ENCODE assay signal across 17 cellular contexts in the genomic region with DNA sequence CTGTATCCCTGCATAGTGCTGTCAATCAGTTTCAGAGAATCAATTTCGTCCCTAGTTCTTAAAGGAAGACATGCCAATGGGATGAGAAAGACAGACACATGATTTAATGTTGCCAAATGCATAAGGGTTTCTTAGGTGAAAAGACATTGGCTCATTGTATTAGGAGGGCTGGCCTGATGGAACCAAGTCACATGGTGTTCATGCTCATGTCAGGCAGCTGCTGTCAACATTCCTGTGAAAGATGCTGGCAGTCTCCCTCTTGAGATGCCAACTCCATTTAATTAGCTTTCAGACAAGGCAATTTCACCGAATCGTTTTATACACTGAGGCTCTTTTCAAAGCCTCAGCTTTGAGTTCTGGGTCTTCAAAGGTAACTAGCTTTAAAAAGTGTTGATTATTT. TPM values are rescaled to one million over a fixed set of nuclear protein-coding genes. Genes with fewer than 3 reads are reported as not detected.
DNase-seq lines count a peak whose midpoint lies in the region; ATAC-seq and TF ChIP-seq lines count a peak whose summit lies in the region.
"Had no signal": no experiment of that assay in that cellular context is flagged by ENCODE, and none has a peak within 500 bp of the region (broad histone marks: within the 10 kb centered on the region; RNA-seq: fewer than 3 reads in every experiment).

No MANE protein-coding gene starts in this region.

- H3K36me3 Mint-ChIP-seq in mesothelial cell of epicardium, result no peaks in the 10 kb centered on the region
- no peaks in the 10 kb centered on the region for H3K36me3 Mint-ChIP-seq in activated naive CD4-positive, alpha-beta T cell treated with anti-CD3 and anti-CD28 coated beads for 36 hours (ENCODE audit: low read depth)
- H3K36me3 Mint-ChIP-seq: activated CD8-positive, alpha-beta memory T cell treated with anti-CD3 and anti-CD28 coated beads, Interleukin-2, amount 10 ng/mL, durations not matched to agents 7 days and 5 days had no signal

- no peaks in the 10 kb centered on the region for H3K9me3 ChIP-seq in PC-3 (ENCODE audit: low read length)
- H3K9me3 ChIP-seq in SK-N-SH, result no peaks in the 10 kb centered on the region
- H3K9me3 ChIP-seq: right lobe of liver had no signal

- WGBS in SK-N-SH (ENCODE audit: low lambda C conversion rate), result 15% methylated on average over 3 of the region's 3 CpGs

- no peaks in the 10 kb centered on the region for H3K27me3 Mint-ChIP-seq in mesothelial cell of epicardium (ENCODE audit: low read depth)
- H3K27me3 Mint-ChIP-seq in activated naive CD4-positive, alpha-beta T cell treated with anti-CD3 and anti-CD28 coated beads for 36 hours (ENCODE audit: low read depth), result peaks cover 34% of the 10 kb centered on the region

- TF ChIP-seq CTCF in PC-3 (conservative IDR thresholded peaks at IDR 0.05; ENCODE audit: low read depth, low read length) (no peak), foreskin fibroblast (IDR thresholded peaks at IDR 0.05; ENCODE audit: low read depth, low read length) (no peak), SK-N-SH (IDR thresholded peaks at IDR 0.05) (no peak), mesothelial cell of epicardium (IDR thresholded peaks at IDR 0.05; ENCODE audit: unreplicated experiment) (no peak)

- H3K36me3 ChIP-seq in PC-3 (ENCODE audit: low read depth, low read length) (no peaks in the 10 kb centered on the region), SK-N-SH (replicated peaks in 1 of 2; ENCODE audit: control insufficient read depth in 1 of 2, insufficient read depth in 2 of 2, low read length in 1 of 2) (no peaks in the 10 kb centered on the region)
- H3K36me3 ChIP-seq: right lobe of liver had no signal

- CTCF ChIA-PET in PC-3 (lab: Charles Lee), result no interaction called here
- CTCF ChIA-PET in SK-N-SH (lab: Yijun Ruan, JAX), result interaction anchor here (1.6 kb wide), 1 partner anchor 16 kb away, joined by 4 read pairs; a partner anchor contains a TSS
- CTCF ChIA-PET in activated naive CD4-positive, alpha-beta T cell treated with anti-CD3 and anti-CD28 coated beads for 36 hours (lab: Charles Lee), result no interaction called here

- H3K4me2 ChIP-seq in PC-3 (ENCODE audit: low read length), result no peak overlapping the region
- H3K4me2 ChIP-seq in SK-N-SH, result no peak overlapping the region
- H3K4me2 ChIP-seq: KMS-11 had no signal

- no peaks in the 10 kb centered on the region for H3F3A ChIP-seq in PC-3 (ENCODE audit: low read length, unreplicated experiment)
- no peaks in the 10 kb centered on the region for H3F3A ChIP-seq in SK-N-SH (replicated peaks; ENCODE audit: insufficient read depth)

- BruUV-seq in PC-3 (replicated peaks; lab: Mats Ljungman, UMichigan), result no TSS peak

- no peak overlapping the region for H3K27ac Mint-ChIP-seq in mesothelial cell of epicardium
- H3K27ac Mint-ChIP-seq in activated naive CD4-positive, alpha-beta T cell treated with anti-CD3 and anti-CD28 coated beads for 36 hours, result no peak overlapping the region
- H3K27ac Mint-ChIP-seq: activated CD8-positive, alpha-beta memory T cell treated with anti-CD3 and anti-CD28 coated beads, Interleukin-2, amount 10 ng/mL, durations not matched to agents 7 days and 5 days had no signal

- peaks cover 4% of the 10 kb centered on the region; the same call in 1 of the 2 replicates for H3K4me1 ChIP-seq in PC-3 (ENCODE audit: insufficient read depth, low read length)
- H3K4me1 ChIP-seq in SK-N-SH (ENCODE audit: control insufficient read depth in 1 of 2, insufficient read depth in 2 of 2, low read depth in 1 of 2, low read length in 1 of 2), result no peaks in the 10 kb centered on the region
- H3K4me1 ChIP-seq: right lobe of liver had no signal

- no peak overlapping the region for H2AFZ ChIP-seq in PC-3 (ENCODE audit: low read length)
- H2AFZ ChIP-seq in SK-N-SH (ENCODE audit: low read depth), result no peak overlapping the region

- TF ChIP-seq EP300 in SK-N-SH (IDR thresholded peaks at IDR 0.05; ENCODE audit: borderline replicate concordance in 1 of 2, low read depth in 1 of 2, low read length in 1 of 2), result no peak

- intact Hi-C loops in PC-3 (cut with micrococcal nuclease), result no loop called here
- intact Hi-C loops in activated naive CD4-positive, alpha-beta T cell treated with anti-CD3 and anti-CD28 coated beads for 36 hours (cut with micrococcal nuclease), result no loop called here

- H3K4me1 Mint-ChIP-seq in mesothelial cell of epicardium, result peaks cover 2% of the 10 kb centered on the region
- peaks cover 7% of the 10 kb centered on the region for H3K4me1 Mint-ChIP-seq in activated naive CD4-positive, alpha-beta T cell treated with anti-CD3 and anti-CD28 coated beads for 36 hours (ENCODE audit: low read depth)
- H3K4me1 Mint-ChIP-seq: activated CD8-positive, alpha-beta memory T cell treated with anti-CD3 and anti-CD28 coated beads, Interleukin-2, amount 10 ng/mL, durations not matched to agents 7 days and 5 days had no signal

- H3K27me3 ChIP-seq in PC-3 (ENCODE audit: low read length), result no peaks in the 10 kb centered on the region
- no peaks in the 10 kb centered on the region; the same call in 1 of the 2 replicates for H3K27me3 ChIP-seq in SK-N-SH (ENCODE audit: insufficient read depth)
- H3K27me3 ChIP-seq: right lobe of liver had no signal

- peak; percentile 94 for DNase-seq in COLO829 (ENCODE audit: low spot score)
- peak; percentile 13 for DNase-seq in PC-3
- peak; percentile 29 to 37 for DNase-seq in foreskin fibroblast
- peak; percentile 44 for DNase-seq in medulla oblongata (ENCODE audit: extremely low spot score)
- no peak for DNase-seq in SK-N-SH
- no peak for DNase-seq in mesothelial cell of epicardium (ENCODE audit: low spot score in 2 of 2, unreplicated experiment in 2 of 2)
- no peak for DNase-seq in activated naive CD4-positive, alpha-beta T cell treated with anti-CD3 and anti-CD28 coated beads for 36 hours
- DNase-seq in cortex of kidney (lab: John Stamatoyannopoulos, UW), result no peak
- DNase-seq: activated CD8-positive, alpha-beta memory T cell treated with anti-CD3 and anti-CD28 coated beads, Interleukin-2, amount 10 ng/mL, durations not matched to agents 7 days and 5 days; activated effector memory CD4-positive, alpha-beta T cell treated with anti-CD3 and anti-CD28 coated beads, Interleukin-2, amount 50 U/mL, for 16 hours; NK-92 treated with Interleukin-12 subunit alpha and Interleukin-12 subunit beta, amount 100 ng/mL, for 24 hours; right lobe of liver had no signal

- H3K9ac ChIP-seq in PC-3 (ENCODE audit: low read length) (no peak overlapping the region), SK-N-SH (no peak overlapping the region)
- H3K9ac ChIP-seq: KMS-11 had no signal

- H3K9me3 Mint-ChIP-seq in mesothelial cell of epicardium, result peaks cover 4% of the 10 kb centered on the region
- H3K9me3 Mint-ChIP-seq in activated naive CD4-positive, alpha-beta T cell treated with anti-CD3 and anti-CD28 coated beads for 36 hours, result no peaks in the 10 kb centered on the region

- TF ChIP-seq RAD21 in SK-N-SH (IDR thresholded peaks at IDR 0.05; ENCODE audit: low read length), result no peak

- H3K79me2 ChIP-seq in PC-3 (ENCODE audit: low read length) (no peaks in the 10 kb centered on the region), SK-N-SH (ENCODE audit: insufficient read depth) (no peaks in the 10 kb centered on the region)

- no peak for ATAC-seq in PC-3
- ATAC-seq: activated CD8-positive, alpha-beta memory T cell treated with anti-CD3 and anti-CD28 coated beads, Interleukin-2, amount 10 ng/mL, durations not matched to agents 7 days and 5 days; right lobe of liver had no signal

- H3K4me3 ChIP-seq in PC-3 (ENCODE audit: low read length), result no peak overlapping the region
- H3K4me3 ChIP-seq in foreskin fibroblast (ENCODE audit: low read depth in 1 of 2, low read length in 2 of 2), result no peak overlapping the region
- H3K4me3 ChIP-seq in SK-N-SH (ENCODE audit: low read depth in 2 of 2, low read length in 1 of 2), result no peak overlapping the region
- H3K4me3 ChIP-seq: coronary artery, right lobe of liver had no signal

- POLR2A ChIA-PET in PC-3 (lab: Charles Lee; ENCODE audit: unreplicated experiment), result no interaction called here
- POLR2A ChIA-PET in SK-N-SH (lab: Yijun Ruan, JAX), result no interaction called here

- H4K20me1 ChIP-seq in PC-3 (ENCODE audit: low read length), result no peaks in the 10 kb centered on the region
- H4K20me1 ChIP-seq in SK-N-SH (ENCODE audit: insufficient read depth), result no peaks in the 10 kb centered on the region

- no peak overlapping the region for H3K4me3 Mint-ChIP-seq in mesothelial cell of epicardium
- no peak overlapping the region for H3K4me3 Mint-ChIP-seq in activated naive CD4-positive, alpha-beta T cell treated with anti-CD3 and anti-CD28 coated beads for 36 hours
- H3K4me3 Mint-ChIP-seq: activated CD8-positive, alpha-beta memory T cell treated with anti-CD3 and anti-CD28 coated beads, Interleukin-2, amount 10 ng/mL, durations not matched to agents 7 days and 5 days had no signal

- H3K9me2 ChIP-seq in PC-3 (replicated peaks; ENCODE audit: low read length), result no peaks in the 10 kb centered on the region
- no peaks in the 10 kb centered on the region for H3K9me2 ChIP-seq in SK-N-SH

- H3K27ac ChIP-seq in PC-3 (ENCODE audit: low read length), result no peak overlapping the region
- no peak overlapping the region for H3K27ac ChIP-seq in SK-N-SH (ENCODE audit: low read depth in 2 of 2, low read length in 1 of 2)
- H3K27ac ChIP-seq: coronary artery, KMS-11, right lobe of liver had no signal

TF ChIP-seq in SK-N-SH, 30 proteins besides CTCF, POLR2A, EP300 and RAD21 (continues in another document):
- TF ChIP-seq SIN3A (IDR thresholded peaks at IDR 0.05; ENCODE audit: borderline replicate concordance, low read depth, low read length) (no peak), FOSL2 (IDR thresholded peaks at IDR 0.05; ENCODE audit: borderline replicate concordance, low read depth) (no peak), FOXJ3 (CRISPR knock-in tag; IDR thresholded peaks at IDR 0.05) (no peak)

RNA-seq across cellular contexts. Expression of a gene that starts 16.1 kb away (rescaled TPM):
- 5.0 and 13.4 TPM in 2 replicates for total RNA-seq in PC-3 (2014; rRNA removed)
- 7.6 and 10.8 TPM in 2 replicates for polyA plus RNA-seq in SK-N-SH (2012; rRNA removed)
- polyA plus RNA-seq in SK-N-SH (2012; cell fraction: cytosol; rRNA removed), result 8.2 and 8.7 TPM in 2 replicates
- 3.6 and 10.1 TPM in 2 replicates for polyA plus RNA-seq in SK-N-SH (2012; cell fraction: nucleus; rRNA removed)
- 13.9 to 15.5 TPM (median 15.0 TPM) in 3 replicates for total RNA-seq in mesothelial cell of epicardium
- 10 to 100 TPM; 11.0 to 13.7 TPM for total RNA-seq in activated naive CD4-positive, alpha-beta T cell treated with anti-CD3 and anti-CD28 coated beads for 36 hours

RNA-seq across cellular contexts. Expression of a gene that starts 48.1 kb away (rescaled TPM):
- total RNA-seq in PC-3 (2014; rRNA removed) (not detected in 2 replicates), mesothelial cell of epicardium (not detected in 3 replicates)
- polyA plus RNA-seq in SK-N-SH (2012; rRNA removed), result not detected in 2 replicates
- not detected in 2 replicates for polyA plus RNA-seq in SK-N-SH (2012; cell fraction: cytosol; rRNA removed)
- not detected in 2 replicates for polyA plus RNA-seq in SK-N-SH (2012; cell fraction: nucleus; rRNA removed)
- not detected for total RNA-seq in activated naive CD4-positive, alpha-beta T cell treated with anti-CD3 and anti-CD28 coated beads for 36 hours
- total RNA-seq: activated CD8-positive, alpha-beta memory T cell treated with anti-CD3 and anti-CD28 coated beads, Interleukin-2, amount 10 ng/mL, durations not matched to agents 7 days and 5 days; endothelial cell of umbilical vein; mesenteric fat pad; right lobe of liver; T-helper 1 cell treated with Interleukin-12 subunit alpha and Interleukin-12 subunit beta and Interleukin-4 antibody, amounts not matched to agents 30 ng/mL and 1 ng/mL, for 36 hours had no signal
- polyA plus RNA-seq: endothelial cell of umbilical vein had no signal

Comparison
In these comparisons a context has a peak if more than half of its experiments do, and no peak if none do; other contexts are left out.
1. DNase-seq: peak in COLO829 (single experiment), PC-3 (single experiment), foreskin fibroblast (2 of 2) and medulla oblongata (single experiment); none in SK-N-SH (single experiment), mesothelial cell of epicardium (0 of 2), activated naive CD4-positive, alpha-beta T cell treated with anti-CD3 and anti-CD28 coated beads for 36 hours (single experiment) and cortex of kidney (single experiment).